Comparison of ENCODE assay signal across 24 cellular contexts in the genomic region with DNA sequence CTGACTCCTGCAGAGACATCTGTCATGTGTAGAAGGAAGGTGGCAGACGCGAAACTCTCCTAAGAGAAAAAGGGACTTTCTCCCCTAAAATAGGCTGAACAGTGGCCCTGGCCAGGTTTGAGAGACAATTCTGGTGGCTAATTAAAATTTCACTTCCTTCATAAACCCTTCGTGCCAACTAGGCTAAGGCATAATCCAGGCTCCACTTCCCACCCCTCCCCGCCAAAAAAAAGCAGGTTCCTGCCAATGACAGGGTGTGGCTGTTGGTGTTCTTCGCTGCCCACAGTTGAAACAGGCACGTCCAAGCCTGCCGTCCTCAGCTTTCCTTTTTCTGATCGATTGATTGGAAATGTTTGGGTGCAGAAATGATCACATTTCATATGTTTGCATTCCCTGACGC.
"Had no signal": no experiment of that assay in that cellular context is flagged by ENCODE, and none has a peak within 500 bp of the region (broad histone marks: within the 10 kb centered on the region; RNA-seq: fewer than 3 reads in every experiment).

No MANE protein-coding gene starts in this region.

- DNase-seq: activated B cell treated with CpG ODN at 0.5 μM for 24 hours; activated CD4-positive, alpha-beta T cell treated with anti-CD3 and anti-CD28 coated beads for 36 hours; activated CD4-positive, alpha-beta T cell treated with anti-CD3 and anti-CD28 coated beads, Interleukin-2, amount 50 U/mL, for 4 hours; activated CD8-positive, alpha-beta memory T cell treated with anti-CD3 and anti-CD28 coated beads, Interleukin-2, amount 50 U/mL, for 48 hours; activated naive CD4-positive, alpha-beta T cell; activated T-cell treated with anti-CD3 and anti-CD28 coated beads, Interleukin-2, amount 50 U/mL, for 4 hours; adrenal gland; effector CD4-positive, alpha-beta T cell; foreskin keratinocyte; islet precursor cell; natural killer cell; spleen; stimulated activated CD4-positive, alpha-beta T cell treated with anti-CD3 and anti-CD28 coated beads, Interleukin-4, amount 100 ng/mL, for 1 hour; stimulated activated naive CD8-positive, alpha-beta T cell treated with anti-CD3 and anti-CD28 coated beads, Interleukin-15, Interleukin-2, amounts not matched to agents 100 U/mL and 50 U/mL, for 24 hours; T1000; upper lobe of right lung had no signal

- H3K27me3 ChIP-seq: adrenal gland, breast epithelium, foreskin keratinocyte, spleen, upper lobe of right lung had no signal

- FAIRE-seq: endometrium had no signal

- H3K36me3 ChIP-seq: adrenal gland, breast epithelium had no signal

- H3K4me3 ChIP-seq: adrenal gland, breast epithelium, lung, spleen, upper lobe of right lung had no signal

- ATAC-seq: activated CD4-positive, alpha-beta T cell treated with anti-CD3 and anti-CD28 coated beads for 36 hours; activated T-cell treated with anti-CD3 and anti-CD28 coated beads, Interleukin-2, amount 50 U/mL, for 4 hours; foreskin keratinocyte; natural killer cell; stimulated activated naive CD8-positive, alpha-beta T cell treated with anti-CD3 and anti-CD28 coated beads, Interleukin-15, Interleukin-2, amounts not matched to agents 100 U/mL and 50 U/mL, for 24 hours; upper lobe of right lung had no signal

- H3K9me3 Mint-ChIP-seq: activated B cell treated with CpG ODN at 0.5 μM for 24 hours; activated T-cell treated with anti-CD3 and anti-CD28 coated beads, Interleukin-2, amount 50 U/mL, for 4 hours; activated T-helper 2 cell treated with anti-CD3 and anti-CD28 coated beads, Interferon-gamma antibody, Interleukin-2, Interleukin-4, amounts not matched to agents 10 μg/mL and 5 μg/mL and 100 μg/mL, durations not matched to agents 14 hours and 24 hours and 36 hours; dendritic cell treated with granulocyte-macrophage colony-stimulating factor and Interleukin-4, amounts not matched to agents 40 ng/mL and 50 ng/mL, for 4 days; natural killer cell; T-helper 1 cell treated with Interleukin-12 subunit alpha and Interleukin-12 subunit beta and Interleukin-4 antibody, amounts not matched to agents 30 μg/mL and 1 μg/mL, for 36 hours had no signal

- H3K27ac ChIP-seq: adrenal gland, breast epithelium, foreskin keratinocyte, upper lobe of right lung had no signal

- H3K4me3 Mint-ChIP-seq: activated B cell treated with CpG ODN at 0.5 μM for 24 hours; activated CD4-positive, alpha-beta T cell treated with anti-CD3 and anti-CD28 coated beads for 36 hours; activated naive CD8-positive, alpha-beta T cell; activated T-cell treated with anti-CD3 and anti-CD28 coated beads, Interleukin-2, amount 50 U/mL, for 4 hours; dendritic cell treated with granulocyte-macrophage colony-stimulating factor and Interleukin-4, amounts not matched to agents 40 ng/mL and 50 ng/mL, for 4 days; natural killer cell; T-helper 1 cell treated with Interleukin-12 subunit alpha and Interleukin-12 subunit beta and Interleukin-4 antibody, amounts not matched to agents 30 μg/mL and 1 μg/mL, for 36 hours had no signal

- H3K9me3 ChIP-seq: adrenal gland, breast epithelium, spleen, upper lobe of right lung had no signal

- H3K27me3 Mint-ChIP-seq: activated B cell treated with CpG ODN at 0.5 μM for 24 hours had no signal

- H3K27ac Mint-ChIP-seq: activated B cell treated with CpG ODN at 0.5 μM for 24 hours; activated CD4-positive, alpha-beta T cell treated with anti-CD3 and anti-CD28 coated beads for 36 hours; activated naive CD8-positive, alpha-beta T cell; activated T-helper 2 cell treated with anti-CD3 and anti-CD28 coated beads, Interferon-gamma antibody, Interleukin-2, Interleukin-4, amounts not matched to agents 10 μg/mL and 5 μg/mL and 100 μg/mL, durations not matched to agents 14 hours and 24 hours and 36 hours; dendritic cell treated with granulocyte-macrophage colony-stimulating factor and Interleukin-4, amounts not matched to agents 40 ng/mL and 50 ng/mL, for 4 days; natural killer cell; progenitor cell of endocrine pancreas; T-helper 1 cell treated with Interleukin-12 subunit alpha and Interleukin-12 subunit beta and Interleukin-4 antibody, amounts not matched to agents 30 μg/mL and 1 μg/mL, for 36 hours had no signal

- H3K36me3 Mint-ChIP-seq: natural killer cell had no signal

- H3K4me1 ChIP-seq: adrenal gland, breast epithelium had no signal

- H3K4me1 Mint-ChIP-seq: activated B cell treated with CpG ODN at 0.5 μM for 24 hours, natural killer cell had no signal
